ENCODE assay signal across 3 cellular contexts in the genomic region with DNA sequence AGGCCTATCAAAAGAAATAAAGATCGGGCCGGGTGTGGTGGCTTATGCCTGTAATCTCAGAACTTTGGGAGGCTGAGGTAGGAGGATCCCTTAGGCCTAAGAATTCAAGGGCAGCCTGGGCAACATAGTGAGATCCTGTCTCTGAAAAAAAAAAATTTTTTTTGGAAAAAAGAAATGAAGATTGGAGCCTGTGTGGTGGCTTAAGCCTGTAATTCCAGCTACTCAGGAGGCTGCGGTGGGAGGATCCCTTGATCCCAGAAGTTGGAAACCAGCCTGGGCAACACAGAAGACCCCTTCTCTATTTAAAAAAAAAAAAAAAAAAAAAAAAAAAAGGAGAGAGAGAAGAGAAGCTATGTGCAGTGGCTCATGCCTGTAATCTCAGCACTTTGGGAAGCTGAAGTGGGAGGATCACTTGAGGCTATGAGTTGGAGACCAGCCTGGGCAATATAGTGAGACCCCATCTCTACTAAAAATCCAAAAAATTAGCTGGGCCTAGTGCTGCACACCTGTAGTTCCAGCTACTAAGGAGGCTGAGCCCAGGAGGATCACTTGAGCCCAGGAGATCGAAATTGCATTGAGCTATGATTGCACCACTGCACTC.
A peak's percentile ranks its signal among the peaks of the same experiment; 100 is the strongest.
TF ChIP-seq lines count a peak whose summit lies in the region.

No MANE protein-coding gene starts in this region.

TF ChIP-seq in IMR-90, 13 proteins besides CTCF, POLR2A, EP300 and RAD21:
- TF ChIP-seq MAZ (IDR thresholded peaks at IDR 0.05; ENCODE audit: borderline replicate concordance, low read depth, low read length) (no peak), RFX5 (IDR thresholded peaks at IDR 0.05; ENCODE audit: low read depth, low read length) (no peak), BHLHE40 (IDR thresholded peaks at IDR 0.05; ENCODE audit: low read depth, low read length) (no peak), CHD1 (IDR thresholded peaks at IDR 0.05; ENCODE audit: low read depth, low read length) (no peak), MXI1 (IDR thresholded peaks at IDR 0.05; ENCODE audit: borderline replicate concordance, low read depth, low read length) (no peak), SMC3 (IDR thresholded peaks at IDR 0.05; ENCODE audit: low read depth, low read length) (no peak), NFE2L2 (IDR thresholded peaks at IDR 0.05; ENCODE audit: low read depth, low read length) (no peak), MAFK (IDR thresholded peaks at IDR 0.05; ENCODE audit: low read depth, low read length) (no peak), FOS (IDR thresholded peaks at IDR 0.05; ENCODE audit: low read depth, low read length) (no peak), CEBPB (IDR thresholded peaks at IDR 0.05; ENCODE audit: low read depth, low read length) (no peak), RCOR1 (IDR thresholded peaks at IDR 0.05; ENCODE audit: insufficient replicate concordance, low read length) (no peak)
- TF ChIP-seq, protein P1, sequence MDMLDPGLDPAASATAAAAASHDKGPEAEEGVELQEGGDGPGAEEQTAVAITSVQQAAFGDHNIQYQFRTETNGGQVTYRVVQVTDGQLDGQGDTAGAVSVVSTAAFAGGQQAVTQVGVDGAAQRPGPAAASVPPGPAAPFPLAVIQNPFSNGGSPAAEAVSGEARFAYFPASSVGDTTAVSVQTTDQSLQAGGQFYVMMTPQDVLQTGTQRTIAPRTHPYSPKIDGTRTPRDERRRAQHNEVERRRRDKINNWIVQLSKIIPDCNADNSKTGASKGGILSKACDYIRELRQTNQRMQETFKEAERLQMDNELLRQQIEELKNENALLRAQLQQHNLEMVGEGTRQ (IDR thresholded peaks at IDR 0.05; ENCODE audit: low read depth, low read length) = no peak
- TF ChIP-seq, protein P2, sequence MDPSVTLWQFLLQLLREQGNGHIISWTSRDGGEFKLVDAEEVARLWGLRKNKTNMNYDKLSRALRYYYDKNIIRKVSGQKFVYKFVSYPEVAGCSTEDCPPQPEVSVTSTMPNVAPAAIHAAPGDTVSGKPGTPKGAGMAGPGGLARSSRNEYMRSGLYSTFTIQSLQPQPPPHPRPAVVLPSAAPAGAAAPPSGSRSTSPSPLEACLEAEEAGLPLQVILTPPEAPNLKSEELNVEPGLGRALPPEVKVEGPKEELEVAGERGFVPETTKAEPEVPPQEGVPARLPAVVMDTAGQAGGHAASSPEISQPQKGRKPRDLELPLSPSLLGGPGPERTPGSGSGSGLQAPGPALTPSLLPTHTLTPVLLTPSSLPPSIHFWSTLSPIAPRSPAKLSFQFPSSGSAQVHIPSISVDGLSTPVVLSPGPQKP (IDR thresholded peaks at IDR 0.05; ENCODE audit: borderline replicate concordance, low read depth, low read length) = no peak

TF ChIP-seq in K562, 482 proteins besides CTCF, POLR2A, EP300 and RAD21:
- TF ChIP-seq SP1 (CRISPR knock-in tag; IDR thresholded peaks at IDR 0.05) (no peak), ZNF121 (CRISPR knock-in tag; conservative IDR thresholded peaks at IDR 0.05) (peak; percentile 75)

TF ChIP-seq in WTC11, 78 proteins besides CTCF, POLR2A, EP300 and RAD21:
- TF ChIP-seq HMGA2 (CRISPR knock-in tag; IDR thresholded peaks at IDR 0.05) = no peak
- TF ChIP-seq, protein P3, sequence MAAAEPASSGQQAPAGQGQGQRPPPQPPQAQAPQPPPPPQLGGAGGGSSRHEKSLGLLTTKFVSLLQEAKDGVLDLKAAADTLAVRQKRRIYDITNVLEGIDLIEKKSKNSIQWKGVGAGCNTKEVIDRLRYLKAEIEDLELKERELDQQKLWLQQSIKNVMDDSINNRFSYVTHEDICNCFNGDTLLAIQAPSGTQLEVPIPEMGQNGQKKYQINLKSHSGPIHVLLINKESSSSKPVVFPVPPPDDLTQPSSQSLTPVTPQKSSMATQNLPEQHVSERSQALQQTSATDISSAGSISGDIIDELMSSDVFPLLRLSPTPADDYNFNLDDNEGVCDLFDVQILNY (CRISPR knock-in tag; IDR thresholded peaks at IDR 0.05) = no peak
- TF ChIP-seq, protein P4, sequence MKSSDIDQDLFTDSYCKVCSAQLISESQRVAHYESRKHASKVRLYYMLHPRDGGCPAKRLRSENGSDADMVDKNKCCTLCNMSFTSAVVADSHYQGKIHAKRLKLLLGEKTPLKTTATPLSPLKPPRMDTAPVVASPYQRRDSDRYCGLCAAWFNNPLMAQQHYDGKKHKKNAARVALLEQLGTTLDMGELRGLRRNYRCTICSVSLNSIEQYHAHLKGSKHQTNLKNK (CRISPR knock-in tag; IDR thresholded peaks at IDR 0.05) = no peak
- no peak for TF ChIP-seq OVOL2 (CRISPR knock-in tag; IDR thresholded peaks at IDR 0.05; ENCODE audit: borderline replicate concordance)
- TF ChIP-seq, protein P5, sequence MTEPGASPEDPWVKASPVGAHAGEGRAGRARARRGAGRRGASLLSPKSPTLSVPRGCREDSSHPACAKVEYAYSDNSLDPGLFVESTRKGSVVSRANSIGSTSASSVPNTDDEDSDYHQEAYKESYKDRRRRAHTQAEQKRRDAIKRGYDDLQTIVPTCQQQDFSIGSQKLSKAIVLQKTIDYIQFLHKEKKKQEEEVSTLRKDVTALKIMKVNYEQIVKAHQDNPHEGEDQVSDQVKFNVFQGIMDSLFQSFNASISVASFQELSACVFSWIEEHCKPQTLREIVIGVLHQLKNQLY (CRISPR knock-in tag; IDR thresholded peaks at IDR 0.05) = no peak
- TF ChIP-seq, protein P6, sequence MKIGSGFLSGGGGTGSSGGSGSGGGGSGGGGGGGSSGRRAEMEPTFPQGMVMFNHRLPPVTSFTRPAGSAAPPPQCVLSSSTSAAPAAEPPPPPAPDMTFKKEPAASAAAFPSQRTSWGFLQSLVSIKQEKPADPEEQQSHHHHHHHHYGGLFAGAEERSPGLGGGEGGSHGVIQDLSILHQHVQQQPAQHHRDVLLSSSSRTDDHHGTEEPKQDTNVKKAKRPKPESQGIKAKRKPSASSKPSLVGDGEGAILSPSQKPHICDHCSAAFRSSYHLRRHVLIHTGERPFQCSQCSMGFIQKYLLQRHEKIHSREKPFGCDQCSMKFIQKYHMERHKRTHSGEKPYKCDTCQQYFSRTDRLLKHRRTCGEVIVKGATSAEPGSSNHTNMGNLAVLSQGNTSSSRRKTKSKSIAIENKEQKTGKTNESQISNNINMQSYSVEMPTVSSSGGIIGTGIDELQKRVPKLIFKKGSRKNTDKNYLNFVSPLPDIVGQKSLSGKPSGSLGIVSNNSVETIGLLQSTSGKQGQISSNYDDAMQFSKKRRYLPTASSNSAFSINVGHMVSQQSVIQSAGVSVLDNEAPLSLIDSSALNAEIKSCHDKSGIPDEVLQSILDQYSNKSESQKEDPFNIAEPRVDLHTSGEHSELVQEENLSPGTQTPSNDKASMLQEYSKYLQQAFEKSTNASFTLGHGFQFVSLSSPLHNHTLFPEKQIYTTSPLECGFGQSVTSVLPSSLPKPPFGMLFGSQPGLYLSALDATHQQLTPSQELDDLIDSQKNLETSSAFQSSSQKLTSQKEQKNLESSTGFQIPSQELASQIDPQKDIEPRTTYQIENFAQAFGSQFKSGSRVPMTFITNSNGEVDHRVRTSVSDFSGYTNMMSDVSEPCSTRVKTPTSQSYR (CRISPR knock-in tag; IDR thresholded peaks at IDR 0.05) = no peak
- no peak for TF ChIP-seq GTF2I (CRISPR knock-in tag; conservative IDR thresholded peaks at IDR 0.05)
- no peak for TF ChIP-seq NFATC4 (CRISPR knock-in tag; IDR thresholded peaks at IDR 0.05)
- TF ChIP-seq FOXP1 (CRISPR knock-in tag; IDR thresholded peaks at IDR 0.05; ENCODE audit: borderline replicate concordance) = no peak
- no peak for TF ChIP-seq TP53 (CRISPR knock-in tag; IDR thresholded peaks at IDR 0.05)
- TF ChIP-seq SP1 (CRISPR knock-in tag; conservative IDR thresholded peaks at IDR 0.05) = no peak
- TF ChIP-seq ZBTB21 (CRISPR knock-in tag; IDR thresholded peaks at IDR 0.05; ENCODE audit: borderline replicate concordance) = no peak
- TF ChIP-seq, protein P7, sequence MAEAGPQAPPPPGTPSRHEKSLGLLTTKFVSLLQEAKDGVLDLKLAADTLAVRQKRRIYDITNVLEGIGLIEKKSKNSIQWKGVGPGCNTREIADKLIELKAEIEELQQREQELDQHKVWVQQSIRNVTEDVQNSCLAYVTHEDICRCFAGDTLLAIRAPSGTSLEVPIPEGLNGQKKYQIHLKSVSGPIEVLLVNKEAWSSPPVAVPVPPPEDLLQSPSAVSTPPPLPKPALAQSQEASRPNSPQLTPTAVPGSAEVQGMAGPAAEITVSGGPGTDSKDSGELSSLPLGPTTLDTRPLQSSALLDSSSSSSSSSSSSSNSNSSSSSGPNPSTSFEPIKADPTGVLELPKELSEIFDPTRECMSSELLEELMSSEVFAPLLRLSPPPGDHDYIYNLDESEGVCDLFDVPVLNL (CRISPR knock-in tag; IDR thresholded peaks at IDR 0.05; ENCODE audit: borderline replicate concordance, low read depth) = no peak
- TF ChIP-seq ZNF232 (CRISPR knock-in tag; IDR thresholded peaks at IDR 0.05) = no peak
- no peak for TF ChIP-seq FOXJ3 (CRISPR knock-in tag; IDR thresholded peaks at IDR 0.05; ENCODE audit: borderline replicate concordance)
- no peak for TF ChIP-seq ETV6 (CRISPR knock-in tag; IDR thresholded peaks at IDR 0.05)
- TF ChIP-seq PRRX2 (CRISPR knock-in tag; IDR thresholded peaks at IDR 0.05) = no peak
- TF ChIP-seq, protein P8, sequence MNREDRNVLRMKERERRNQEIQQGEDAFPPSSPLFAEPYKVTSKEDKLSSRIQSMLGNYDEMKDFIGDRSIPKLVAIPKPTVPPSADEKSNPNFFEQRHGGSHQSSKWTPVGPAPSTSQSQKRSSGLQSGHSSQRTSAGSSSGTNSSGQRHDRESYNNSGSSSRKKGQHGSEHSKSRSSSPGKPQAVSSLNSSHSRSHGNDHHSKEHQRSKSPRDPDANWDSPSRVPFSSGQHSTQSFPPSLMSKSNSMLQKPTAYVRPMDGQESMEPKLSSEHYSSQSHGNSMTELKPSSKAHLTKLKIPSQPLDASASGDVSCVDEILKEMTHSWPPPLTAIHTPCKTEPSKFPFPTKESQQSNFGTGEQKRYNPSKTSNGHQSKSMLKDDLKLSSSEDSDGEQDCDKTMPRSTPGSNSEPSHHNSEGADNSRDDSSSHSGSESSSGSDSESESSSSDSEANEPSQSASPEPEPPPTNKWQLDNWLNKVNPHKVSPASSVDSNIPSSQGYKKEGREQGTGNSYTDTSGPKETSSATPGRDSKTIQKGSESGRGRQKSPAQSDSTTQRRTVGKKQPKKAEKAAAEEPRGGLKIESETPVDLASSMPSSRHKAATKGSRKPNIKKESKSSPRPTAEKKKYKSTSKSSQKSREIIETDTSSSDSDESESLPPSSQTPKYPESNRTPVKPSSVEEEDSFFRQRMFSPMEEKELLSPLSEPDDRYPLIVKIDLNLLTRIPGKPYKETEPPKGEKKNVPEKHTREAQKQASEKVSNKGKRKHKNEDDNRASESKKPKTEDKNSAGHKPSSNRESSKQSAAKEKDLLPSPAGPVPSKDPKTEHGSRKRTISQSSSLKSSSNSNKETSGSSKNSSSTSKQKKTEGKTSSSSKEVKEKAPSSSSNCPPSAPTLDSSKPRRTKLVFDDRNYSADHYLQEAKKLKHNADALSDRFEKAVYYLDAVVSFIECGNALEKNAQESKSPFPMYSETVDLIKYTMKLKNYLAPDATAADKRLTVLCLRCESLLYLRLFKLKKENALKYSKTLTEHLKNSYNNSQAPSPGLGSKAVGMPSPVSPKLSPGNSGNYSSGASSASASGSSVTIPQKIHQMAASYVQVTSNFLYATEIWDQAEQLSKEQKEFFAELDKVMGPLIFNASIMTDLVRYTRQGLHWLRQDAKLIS (CRISPR knock-in tag; IDR thresholded peaks at IDR 0.05; ENCODE audit: borderline replicate concordance) = no peak
- TF ChIP-seq EMX1 (CRISPR knock-in tag; IDR thresholded peaks at IDR 0.05) = no peak
- TF ChIP-seq, protein P9, sequence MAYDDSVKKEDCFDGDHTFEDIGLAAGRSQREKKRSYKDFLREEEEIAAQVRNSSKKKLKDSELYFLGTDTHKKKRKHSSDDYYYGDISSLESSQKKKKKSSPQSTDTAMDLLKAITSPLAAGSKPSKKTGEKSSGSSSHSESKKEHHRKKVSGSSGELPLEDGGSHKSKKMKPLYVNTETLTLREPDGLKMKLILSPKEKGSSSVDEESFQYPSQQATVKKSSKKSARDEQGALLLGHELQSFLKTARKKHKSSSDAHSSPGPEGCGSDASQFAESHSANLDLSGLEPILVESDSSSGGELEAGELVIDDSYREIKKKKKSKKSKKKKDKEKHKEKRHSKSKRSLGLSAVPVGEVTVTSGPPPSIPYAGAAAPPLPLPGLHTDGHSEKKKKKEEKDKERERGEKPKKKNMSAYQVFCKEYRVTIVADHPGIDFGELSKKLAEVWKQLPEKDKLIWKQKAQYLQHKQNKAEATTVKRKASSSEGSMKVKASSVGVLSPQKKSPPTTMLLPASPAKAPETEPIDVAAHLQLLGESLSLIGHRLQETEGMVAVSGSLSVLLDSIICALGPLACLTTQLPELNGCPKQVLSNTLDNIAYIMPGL (CRISPR knock-in tag; IDR thresholded peaks at IDR 0.05) = no peak
TF ChIP-seq in WTC11: peak in this region for 0.
